ENCODE assay signal across 17 cellular contexts in the genomic region with DNA sequence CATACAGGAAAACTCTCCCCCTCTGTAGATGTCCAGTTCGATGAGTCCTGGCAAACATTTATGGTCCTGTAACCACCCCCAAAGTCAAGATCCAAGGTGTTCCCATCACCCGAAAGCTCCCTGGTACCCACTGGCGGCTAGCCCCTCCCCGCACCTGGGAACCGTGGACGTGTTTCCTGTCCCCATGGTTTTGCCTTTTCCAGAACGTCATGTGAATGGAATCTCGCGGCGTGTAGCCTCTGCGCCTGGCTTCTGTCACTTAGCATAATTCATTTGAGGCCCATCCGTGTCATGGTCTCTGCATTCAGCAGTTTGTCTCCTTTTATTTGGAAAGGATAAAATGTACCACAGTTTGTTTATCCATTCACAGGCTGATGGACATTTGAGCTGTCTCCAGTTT.
DNase-seq lines count a peak whose midpoint lies in the region; ATAC-seq, FAIRE-seq and TF ChIP-seq lines count a peak whose summit lies in the region.
"Had no signal": no experiment of that assay in that cellular context is flagged by ENCODE, and none has a peak within 500 bp of the region (broad histone marks: within the 10 kb centered on the region; RNA-seq: fewer than 3 reads in every experiment).

No MANE protein-coding gene starts in this region.

- no peak for FAIRE-seq in HepG2 (lab: Jason Lieb, UNC)
- FAIRE-seq: D721Med, H1 had no signal

- H2AFZ ChIP-seq in HepG2 (ENCODE audit: low read length) = no peak overlapping the region
- H2AFZ ChIP-seq in neural progenitor cell (replicated peaks) = no peak overlapping the region

- ATAC-seq in right lobe of liver (no peak), HepG2 (no peak), GM18498 (IDR thresholded peaks at IDR 0.05; ENCODE audit: unreplicated experiment) (no peak), HG02884 (IDR thresholded peaks at IDR 0.05; ENCODE audit: unreplicated experiment) (no peak)

- CTCF ChIA-PET in HepG2 (lab: Yijun Ruan, JAX; ENCODE audit: low intra/inter-chr PET ratio, low total read pairs) = no interaction called here

- H3K27ac ChIP-seq in right lobe of liver (no peak overlapping the region), HepG2 (ENCODE audit: extremely low read length, insufficient read depth, low read length) (no peak overlapping the region), endodermal cell (ENCODE audit: low read depth, low read length) (no peak overlapping the region), neural progenitor cell (no peak overlapping the region)
- H3K27ac ChIP-seq: KMS-11 had no signal

- H4K20me1 ChIP-seq in HepG2 (ENCODE audit: insufficient read depth, low read length) (no peaks in the 10 kb centered on the region), neural progenitor cell (ENCODE audit: low read depth) (no peaks in the 10 kb centered on the region)

- WGBS in right lobe of liver (ENCODE audit: insufficient coverage, low coverage, low lambda C conversion rate, missing lambda C conversion rate) = 82% methylated on average over 12 of the region's 12 CpGs
- WGBS in HepG2 (ENCODE audit: low lambda C conversion rate) = 76% methylated on average over 12 of the region's 12 CpGs
- WGBS in endodermal cell (ENCODE audit: insufficient coverage in 1 of 2, insufficient read length in 1 of 2), 2 experiments = 90 to 94% methylated on average over 12 of the region's 12 CpGs

- H3K36me3 ChIP-seq in right lobe of liver = no peaks in the 10 kb centered on the region
- no peaks in the 10 kb centered on the region for H3K36me3 ChIP-seq in HepG2 (replicated peaks in 1 of 2; ENCODE audit: control insufficient read depth in 1 of 2, insufficient read depth in 2 of 2, low read length in 2 of 2)
- H3K36me3 ChIP-seq in endodermal cell (ENCODE audit: control insufficient read depth, insufficient read depth, low read length) = no peaks in the 10 kb centered on the region
- no peaks in the 10 kb centered on the region for H3K36me3 ChIP-seq in neural progenitor cell

- intact Hi-C loops in right lobe of liver (cut with DNase I) (no loop called here), HepG2 (cut with micrococcal nuclease; ENCODE audit: unreplicated experiment) (no loop called here)

- H3K27me3 Mint-ChIP-seq in endodermal cell (ENCODE audit: insufficient read depth) (peaks cover 79% of the 10 kb centered on the region), neural progenitor cell (ENCODE audit: insufficient read depth, low read depth) (no peaks in the 10 kb centered on the region)
- H3K27me3 Mint-ChIP-seq: CD4-positive, alpha-beta memory T cell had no signal

- in situ Hi-C loops in HepG2 (cut with HindIII; ENCODE audit: extremely low pct_ligation_motif_present, low pct_unique_long_range_greater_than_20kb) = no loop called here

- H3K27ac Mint-ChIP-seq in endodermal cell = no peak overlapping the region
- H3K27ac Mint-ChIP-seq in neural progenitor cell = no peak overlapping the region
- H3K27ac Mint-ChIP-seq: CD4-positive, alpha-beta memory T cell had no signal

- H3K9ac ChIP-seq in HepG2 (ENCODE audit: insufficient read depth, low read depth, low read length) (no peak overlapping the region), endodermal cell (ENCODE audit: extremely low read depth, low read length, poor library complexity, severe bottlenecking) (no peak overlapping the region), neural progenitor cell (no peak overlapping the region)
- H3K9ac ChIP-seq: KMS-11 had no signal

- H3K9me3 ChIP-seq in right lobe of liver (no peaks in the 10 kb centered on the region), HepG2 (ENCODE audit: low read length) (no peaks in the 10 kb centered on the region), endodermal cell (ENCODE audit: control insufficient read depth, low read length) (no peaks in the 10 kb centered on the region), neural progenitor cell (ENCODE audit: low read depth) (no peaks in the 10 kb centered on the region)

- H3K9me3 Mint-ChIP-seq in endodermal cell (no peaks in the 10 kb centered on the region), neural progenitor cell (peaks cover 10% of the 10 kb centered on the region)
- H3K9me3 Mint-ChIP-seq: CD4-positive, alpha-beta memory T cell had no signal

- H3K4me3 Mint-ChIP-seq in endodermal cell = no peak overlapping the region
- H3K4me3 Mint-ChIP-seq in neural progenitor cell = peak overlapping the region; percentile 33
- H3K4me3 Mint-ChIP-seq: CD4-positive, alpha-beta memory T cell had no signal

- H3K4me2 ChIP-seq in HepG2 (ENCODE audit: low read depth, low read length) (no peak overlapping the region), neural progenitor cell (no peak overlapping the region)
- H3K4me2 ChIP-seq: KMS-11 had no signal

- H3K79me2 ChIP-seq in HepG2 (ENCODE audit: insufficient read depth, low read length) = no peaks in the 10 kb centered on the region
- no peaks in the 10 kb centered on the region for H3K79me2 ChIP-seq in neural progenitor cell (ENCODE audit: low read depth)

- no peak overlapping the region for H3K4me3 ChIP-seq in right lobe of liver
- H3K4me3 ChIP-seq in HepG2 (replicated peaks in 1 of 3; ENCODE audit: insufficient read depth in 1 of 3, low read depth in 2 of 3, low read length in 3 of 3) = no peak overlapping the region
- H3K4me3 ChIP-seq in endodermal cell (ENCODE audit: low read length) = no peak overlapping the region
- no peak overlapping the region for H3K4me3 ChIP-seq in neural progenitor cell

- POLR2A ChIA-PET in HepG2 (lab: Yijun Ruan, JAX) = no interaction called here

- H3K27me3 ChIP-seq in right lobe of liver (no peaks in the 10 kb centered on the region), HepG2 (ENCODE audit: control insufficient read depth in 1 of 2, insufficient read depth in 2 of 2, low read length in 2 of 2) (peaks cover 6 to 79% of the 10 kb centered on the region in 2 experiments), endodermal cell (ENCODE audit: control insufficient read depth, insufficient read depth, low read length, poor library complexity, severe bottlenecking) (peaks cover 45% of the 10 kb centered on the region), neural progenitor cell (peaks cover 78% of the 10 kb centered on the region)

- no peak for TF ChIP-seq RAD21 in HepG2 (CRISPR knock-in tag; IDR thresholded peaks at IDR 0.05)

- H3K4me1 ChIP-seq in right lobe of liver = no peaks in the 10 kb centered on the region
- peaks cover 8% of the 10 kb centered on the region for H3K4me1 ChIP-seq in HepG2 (ENCODE audit: insufficient read depth, low read length)
- no peaks in the 10 kb centered on the region for H3K4me1 ChIP-seq in endodermal cell (ENCODE audit: control insufficient read depth, insufficient read depth, low read length)
- H3K4me1 ChIP-seq in neural progenitor cell = peaks cover 19% of the 10 kb centered on the region

- no TSS peak for BruUV-seq in HepG2 (replicated peaks; lab: Mats Ljungman, UMichigan)

- no peaks in the 10 kb centered on the region for H3F3A ChIP-seq in neural progenitor cell (ENCODE audit: low read depth)

- no peak for TF ChIP-seq POLR2A in right lobe of liver (IDR thresholded peaks at IDR 0.05)
- no peak for TF ChIP-seq POLR2A in HepG2 (IDR thresholded peaks at IDR 0.05; ENCODE audit: insufficient read depth in 1 of 2, low read depth in 2 of 2, low read length in 2 of 2)

- DNase-seq in right lobe of liver (peak in 2 of 3 donors; percentile 15 to 29), HepG2 (ENCODE audit: low spot score) (no peak), endodermal cell (peak; percentile 20), neural progenitor cell (ENCODE audit: low spot score) (no peak), KG1 (lab: John Stamatoyannopoulos, UW) (no peak)
- DNase-seq: ACHN; CD4-positive, alpha-beta memory T cell; GF-D8; NCI-H1092; NCI-H2107; NCI-H345; NCI-H526 treated with DMSO at 0.1 percent for 48 hours had no signal

- TF ChIP-seq EP300 in HepG2 (IDR thresholded peaks at IDR 0.05; ENCODE audit: low read depth in 2 of 2, low read length in 2 of 2) (no peak), HepG2 (CRISPR knock-in tag; IDR thresholded peaks at IDR 0.05; ENCODE audit: borderline replicate concordance) (no peak)

- no peaks in the 10 kb centered on the region for H3K36me3 Mint-ChIP-seq in endodermal cell (ENCODE audit: low read depth)
- no peaks in the 10 kb centered on the region for H3K36me3 Mint-ChIP-seq in neural progenitor cell

- peaks cover 5% of the 10 kb centered on the region for H3K4me1 Mint-ChIP-seq in endodermal cell
- H3K4me1 Mint-ChIP-seq in neural progenitor cell = peaks cover 15% of the 10 kb centered on the region

- no peak for TF ChIP-seq CTCF in right lobe of liver (IDR thresholded peaks at IDR 0.05)
- no peak for TF ChIP-seq CTCF in HepG2 (CRISPR knock-in tag; IDR thresholded peaks at IDR 0.05)
- TF ChIP-seq CTCF in endodermal cell (conservative IDR thresholded peaks at IDR 0.05) = no peak
- no peak for TF ChIP-seq CTCF in neural progenitor cell (IDR thresholded peaks at IDR 0.05)

TF ChIP-seq in HepG2, 621 proteins besides CTCF, POLR2A, EP300 and RAD21:
- no peak for TF ChIP-seq DDIT3 (CRISPR knock-in tag; IDR thresholded peaks at IDR 0.05)
- TF ChIP-seq HIC2 (CRISPR knock-in tag; IDR thresholded peaks at IDR 0.05; ENCODE audit: low read depth) = no peak

Comparison
In these comparisons a context has a peak if more than half of its experiments do, and no peak if none do; other contexts are left out.
1. DNase-seq: peak in right lobe of liver (2 of 3) and endodermal cell (single experiment); none in HepG2 (single experiment), neural progenitor cell (single experiment) and KG1 (single experiment).